Comparison of ENCODE assay signal across 21 cellular contexts in the genomic region with DNA sequence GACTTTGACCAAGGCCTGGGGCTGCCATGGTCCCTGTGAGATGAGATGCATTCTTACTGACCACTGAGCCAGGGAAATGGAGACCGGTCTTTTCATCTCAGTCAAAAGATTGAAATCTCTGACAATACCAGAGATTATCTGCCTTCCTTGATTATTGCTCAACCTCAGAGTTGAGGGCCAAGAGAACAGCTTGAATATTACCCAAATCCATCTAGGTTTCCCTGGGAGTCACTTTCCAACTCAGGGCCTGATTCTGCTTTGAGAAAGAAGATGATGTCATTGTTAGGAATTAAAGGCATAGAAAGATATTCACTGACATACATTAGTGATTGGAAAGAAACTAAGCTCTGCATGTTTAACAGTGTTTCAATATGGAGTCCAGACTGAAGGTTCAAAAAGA.
DNase-seq lines count a peak whose midpoint lies in the region; ATAC-seq and TF ChIP-seq lines count a peak whose summit lies in the region.
"Had no signal": no experiment of that assay in that cellular context is flagged by ENCODE, and none has a peak within 500 bp of the region (broad histone marks: within the 10 kb centered on the region; RNA-seq: fewer than 3 reads in every experiment).

No MANE protein-coding gene starts in this region.

- H3K9ac ChIP-seq in GM23248: no peak overlapping the region

- no peaks in the 10 kb centered on the region for H3K9me2 ChIP-seq in GM23248 (ENCODE audit: insufficient read depth)

- no peaks in the 10 kb centered on the region for H4K20me1 ChIP-seq in GM23248 (ENCODE audit: insufficient read depth)

- H3K27ac ChIP-seq in GM23248: no peak overlapping the region
- no peak overlapping the region for H3K27ac ChIP-seq in left lung
- H3K27ac ChIP-seq: colonic mucosa, prostate gland had no signal

- TF ChIP-seq CTCF in AG04449 (IDR thresholded peaks at IDR 0.05; ENCODE audit: insufficient read depth, low read length, missing control alignments) (no peak), cardiac fibroblast (IDR thresholded peaks at IDR 0.05; ENCODE audit: low read depth, low read length) (no peak), left lung (IDR thresholded peaks at IDR 0.05) (no peak)

- CTCF ChIA-PET in AG04449 (lab: Yijun Ruan, JAX): interaction anchor here (0.6 kb wide), 1 partner anchor 538 kb away, joined by 3 read pairs; no protein-coding TSS in a partner anchor

- H3K27me3 ChIP-seq in GM23248 (replicated peaks; ENCODE audit: insufficient read depth) (no peaks in the 10 kb centered on the region), left lung (no peaks in the 10 kb centered on the region)
- H3K27me3 ChIP-seq: colonic mucosa had no signal

- 0 out of 2 replicates have a peak, but pooled peaks cover 12% of the 10 kb centered on the region for H3F3A ChIP-seq in GM23248 (ENCODE audit: insufficient read depth)

- no peaks in the 10 kb centered on the region for H3K9me3 ChIP-seq in GM23248 (ENCODE audit: low read depth)
- H3K9me3 ChIP-seq in left lung: no peaks in the 10 kb centered on the region
- H3K9me3 ChIP-seq: colonic mucosa, prostate gland had no signal

- no peaks in the 10 kb centered on the region for H3K79me2 ChIP-seq in GM23248 (ENCODE audit: insufficient read depth)

- peaks cover 9% of the 10 kb centered on the region; the same call in 1 of the 2 replicates for H3K4me1 ChIP-seq in GM23248 (ENCODE audit: insufficient read depth)
- H3K4me1 ChIP-seq in left lung: no peaks in the 10 kb centered on the region
- H3K4me1 ChIP-seq: colonic mucosa, prostate gland had no signal

- ATAC-seq in left lung: peak; percentile 16
- ATAC-seq in HG03159 (IDR thresholded peaks at IDR 0.05; ENCODE audit: unreplicated experiment): no peak
- ATAC-seq in GM19023 (IDR thresholded peaks at IDR 0.05; ENCODE audit: unreplicated experiment): no peak
- ATAC-seq: GM12878; naive thymus-derived CD8-positive, alpha-beta T cell; stimulated activated naive CD8-positive, alpha-beta T cell treated with anti-CD3 and anti-CD28 coated beads, Interleukin-15, amount 100 ng/mL, for 72 hours had no signal

- POLR2A ChIA-PET in AG04449 (lab: Yijun Ruan, JAX): no interaction called here

- 25% methylated on average over 1 of the region's 1 CpG for WGBS in GM23248 (ENCODE audit: low coverage in 1 of 2, low lambda C conversion rate in 2 of 2, missing lambda C conversion rate in 2 of 2), 2 experiments

- no peak overlapping the region for H2AFZ ChIP-seq in GM23248

- intact Hi-C loops in left lung (cut with DNase I): no loop called here

- in situ Hi-C loops in GM23248 (cut with MboI): no loop called here

- H3K36me3 ChIP-seq in GM23248 (ENCODE audit: low read depth) (no peaks in the 10 kb centered on the region), left lung (no peaks in the 10 kb centered on the region)
- H3K36me3 ChIP-seq: colonic mucosa, prostate gland had no signal

- H3K4me2 ChIP-seq in GM23248 (ENCODE audit: unreplicated experiment): no peak overlapping the region

- H3K4me3 ChIP-seq in AG04449 (ENCODE audit: low read depth, low read length) (no peak overlapping the region), GM23248 (no peak overlapping the region), cardiac fibroblast (replicated peaks in 1 of 2; ENCODE audit: low read depth in 2 of 2, low read length in 2 of 2) (no peak overlapping the region), left lung (no peak overlapping the region)
- H3K4me3 ChIP-seq: colonic mucosa, GM12878, lung, prostate gland had no signal

- DNase-seq in AG04449 (ENCODE audit: low read depth, low spot score): peak; percentile 37
- DNase-seq in GM23248: peak; percentile 72
- peak; percentile 43 to 51 for DNase-seq in cardiac fibroblast (ENCODE audit: low read depth in 2 of 2)
- DNase-seq in left lung: no peak
- no peak for DNase-seq in GF-D8 (lab: John Stamatoyannopoulos, UW)
- DNase-seq in NCI-H1694 treated with DMSO at 0.1 percent for 48 hours (lab: John Stamatoyannopoulos, UW): no peak
- DNase-seq: activated CD4-positive, CD25-positive, alpha-beta regulatory T cell treated with anti-CD3 and anti-CD28 coated beads, Interleukin-2, amount 50 U/mL, for 72 hours; activated gamma-delta T cell; colonic mucosa; COR-L47; glutamatergic neuron; naive thymus-derived CD8-positive, alpha-beta T cell; NCI-H2107; NCI-H526 treated with DMSO at 0.1 percent for 48 hours; stimulated activated naive CD8-positive, alpha-beta T cell treated with anti-CD3 and anti-CD28 coated beads, Interleukin-15, amount 100 ng/mL, for 72 hours; T1000 had no signal

Comparison
In these comparisons a context has a peak if more than half of its experiments do, and no peak if none do; other contexts are left out.
1. DNase-seq: peak in AG04449 (single experiment), GM23248 (single experiment) and cardiac fibroblast (2 of 2); none in left lung (0 of 2), GF-D8 (single experiment) and NCI-H1694 treated with DMSO at 0.1 percent for 48 hours (single experiment).